Comparison of ENCODE assay signal across 1 cellular context in genomic region chr14:102593841-102594170, GRCh38.
TF ChIP-seq lines count a peak whose summit lies in the region.

No MANE protein-coding gene starts in this region.

TF ChIP-seq in K562, 482 proteins besides CTCF, POLR2A, EP300 and RAD21 (continued from another document):
- TF ChIP-seq, protein P1, sequence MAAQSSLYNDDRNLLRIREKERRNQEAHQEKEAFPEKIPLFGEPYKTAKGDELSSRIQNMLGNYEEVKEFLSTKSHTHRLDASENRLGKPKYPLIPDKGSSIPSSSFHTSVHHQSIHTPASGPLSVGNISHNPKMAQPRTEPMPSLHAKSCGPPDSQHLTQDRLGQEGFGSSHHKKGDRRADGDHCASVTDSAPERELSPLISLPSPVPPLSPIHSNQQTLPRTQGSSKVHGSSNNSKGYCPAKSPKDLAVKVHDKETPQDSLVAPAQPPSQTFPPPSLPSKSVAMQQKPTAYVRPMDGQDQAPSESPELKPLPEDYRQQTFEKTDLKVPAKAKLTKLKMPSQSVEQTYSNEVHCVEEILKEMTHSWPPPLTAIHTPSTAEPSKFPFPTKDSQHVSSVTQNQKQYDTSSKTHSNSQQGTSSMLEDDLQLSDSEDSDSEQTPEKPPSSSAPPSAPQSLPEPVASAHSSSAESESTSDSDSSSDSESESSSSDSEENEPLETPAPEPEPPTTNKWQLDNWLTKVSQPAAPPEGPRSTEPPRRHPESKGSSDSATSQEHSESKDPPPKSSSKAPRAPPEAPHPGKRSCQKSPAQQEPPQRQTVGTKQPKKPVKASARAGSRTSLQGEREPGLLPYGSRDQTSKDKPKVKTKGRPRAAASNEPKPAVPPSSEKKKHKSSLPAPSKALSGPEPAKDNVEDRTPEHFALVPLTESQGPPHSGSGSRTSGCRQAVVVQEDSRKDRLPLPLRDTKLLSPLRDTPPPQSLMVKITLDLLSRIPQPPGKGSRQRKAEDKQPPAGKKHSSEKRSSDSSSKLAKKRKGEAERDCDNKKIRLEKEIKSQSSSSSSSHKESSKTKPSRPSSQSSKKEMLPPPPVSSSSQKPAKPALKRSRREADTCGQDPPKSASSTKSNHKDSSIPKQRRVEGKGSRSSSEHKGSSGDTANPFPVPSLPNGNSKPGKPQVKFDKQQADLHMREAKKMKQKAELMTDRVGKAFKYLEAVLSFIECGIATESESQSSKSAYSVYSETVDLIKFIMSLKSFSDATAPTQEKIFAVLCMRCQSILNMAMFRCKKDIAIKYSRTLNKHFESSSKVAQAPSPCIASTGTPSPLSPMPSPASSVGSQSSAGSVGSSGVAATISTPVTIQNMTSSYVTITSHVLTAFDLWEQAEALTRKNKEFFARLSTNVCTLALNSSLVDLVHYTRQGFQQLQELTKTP (IDR thresholded peaks at IDR 0.05; ENCODE audit: low read depth in 1 of 2, partially characterized antibody in 2 of 2): no peak
- TF ChIP-seq ZNF766 (CRISPR knock-in tag; conservative IDR thresholded peaks at IDR 0.05) (no peak), HEY1 (CRISPR knock-in tag; IDR thresholded peaks at IDR 0.05; ENCODE audit: borderline replicate concordance) (no peak), ZC3H4 (CRISPR knock-in tag; IDR thresholded peaks at IDR 0.05; ENCODE audit: borderline replicate concordance) (no peak), ZNF282 (CRISPR knock-in tag; IDR thresholded peaks at IDR 0.05) (no peak), SNIP1 (IDR thresholded peaks at IDR 0.05; ENCODE audit: low read depth) (no peak), ZNF780A (CRISPR knock-in tag; IDR thresholded peaks at IDR 0.05) (no peak)
- TF ChIP-seq, protein P2, sequence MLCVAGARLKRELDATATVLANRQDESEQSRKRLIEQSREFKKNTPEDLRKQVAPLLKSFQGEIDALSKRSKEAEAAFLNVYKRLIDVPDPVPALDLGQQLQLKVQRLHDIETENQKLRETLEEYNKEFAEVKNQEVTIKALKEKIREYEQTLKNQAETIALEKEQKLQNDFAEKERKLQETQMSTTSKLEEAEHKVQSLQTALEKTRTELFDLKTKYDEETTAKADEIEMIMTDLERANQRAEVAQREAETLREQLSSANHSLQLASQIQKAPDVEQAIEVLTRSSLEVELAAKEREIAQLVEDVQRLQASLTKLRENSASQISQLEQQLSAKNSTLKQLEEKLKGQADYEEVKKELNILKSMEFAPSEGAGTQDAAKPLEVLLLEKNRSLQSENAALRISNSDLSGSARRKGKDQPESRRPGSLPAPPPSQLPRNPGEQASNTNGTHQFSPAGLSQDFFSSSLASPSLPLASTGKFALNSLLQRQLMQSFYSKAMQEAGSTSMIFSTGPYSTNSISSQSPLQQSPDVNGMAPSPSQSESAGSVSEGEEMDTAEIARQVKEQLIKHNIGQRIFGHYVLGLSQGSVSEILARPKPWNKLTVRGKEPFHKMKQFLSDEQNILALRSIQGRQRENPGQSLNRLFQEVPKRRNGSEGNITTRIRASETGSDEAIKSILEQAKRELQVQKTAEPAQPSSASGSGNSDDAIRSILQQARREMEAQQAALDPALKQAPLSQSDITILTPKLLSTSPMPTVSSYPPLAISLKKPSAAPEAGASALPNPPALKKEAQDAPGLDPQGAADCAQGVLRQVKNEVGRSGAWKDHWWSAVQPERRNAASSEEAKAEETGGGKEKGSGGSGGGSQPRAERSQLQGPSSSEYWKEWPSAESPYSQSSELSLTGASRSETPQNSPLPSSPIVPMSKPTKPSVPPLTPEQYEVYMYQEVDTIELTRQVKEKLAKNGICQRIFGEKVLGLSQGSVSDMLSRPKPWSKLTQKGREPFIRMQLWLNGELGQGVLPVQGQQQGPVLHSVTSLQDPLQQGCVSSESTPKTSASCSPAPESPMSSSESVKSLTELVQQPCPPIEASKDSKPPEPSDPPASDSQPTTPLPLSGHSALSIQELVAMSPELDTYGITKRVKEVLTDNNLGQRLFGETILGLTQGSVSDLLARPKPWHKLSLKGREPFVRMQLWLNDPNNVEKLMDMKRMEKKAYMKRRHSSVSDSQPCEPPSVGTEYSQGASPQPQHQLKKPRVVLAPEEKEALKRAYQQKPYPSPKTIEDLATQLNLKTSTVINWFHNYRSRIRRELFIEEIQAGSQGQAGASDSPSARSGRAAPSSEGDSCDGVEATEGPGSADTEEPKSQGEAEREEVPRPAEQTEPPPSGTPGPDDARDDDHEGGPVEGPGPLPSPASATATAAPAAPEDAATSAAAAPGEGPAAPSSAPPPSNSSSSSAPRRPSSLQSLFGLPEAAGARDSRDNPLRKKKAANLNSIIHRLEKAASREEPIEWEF (CRISPR knock-in tag; IDR thresholded peaks at IDR 0.05): no peak
- TF ChIP-seq, protein P3, sequence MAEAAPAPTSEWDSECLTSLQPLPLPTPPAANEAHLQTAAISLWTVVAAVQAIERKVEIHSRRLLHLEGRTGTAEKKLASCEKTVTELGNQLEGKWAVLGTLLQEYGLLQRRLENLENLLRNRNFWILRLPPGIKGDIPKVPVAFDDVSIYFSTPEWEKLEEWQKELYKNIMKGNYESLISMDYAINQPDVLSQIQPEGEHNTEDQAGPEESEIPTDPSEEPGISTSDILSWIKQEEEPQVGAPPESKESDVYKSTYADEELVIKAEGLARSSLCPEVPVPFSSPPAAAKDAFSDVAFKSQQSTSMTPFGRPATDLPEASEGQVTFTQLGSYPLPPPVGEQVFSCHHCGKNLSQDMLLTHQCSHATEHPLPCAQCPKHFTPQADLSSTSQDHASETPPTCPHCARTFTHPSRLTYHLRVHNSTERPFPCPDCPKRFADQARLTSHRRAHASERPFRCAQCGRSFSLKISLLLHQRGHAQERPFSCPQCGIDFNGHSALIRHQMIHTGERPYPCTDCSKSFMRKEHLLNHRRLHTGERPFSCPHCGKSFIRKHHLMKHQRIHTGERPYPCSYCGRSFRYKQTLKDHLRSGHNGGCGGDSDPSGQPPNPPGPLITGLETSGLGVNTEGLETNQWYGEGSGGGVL (CRISPR knock-in tag; IDR thresholded peaks at IDR 0.05): no peak
